Comparison of ENCODE assay signal across 11 cellular contexts in the genomic region with DNA sequence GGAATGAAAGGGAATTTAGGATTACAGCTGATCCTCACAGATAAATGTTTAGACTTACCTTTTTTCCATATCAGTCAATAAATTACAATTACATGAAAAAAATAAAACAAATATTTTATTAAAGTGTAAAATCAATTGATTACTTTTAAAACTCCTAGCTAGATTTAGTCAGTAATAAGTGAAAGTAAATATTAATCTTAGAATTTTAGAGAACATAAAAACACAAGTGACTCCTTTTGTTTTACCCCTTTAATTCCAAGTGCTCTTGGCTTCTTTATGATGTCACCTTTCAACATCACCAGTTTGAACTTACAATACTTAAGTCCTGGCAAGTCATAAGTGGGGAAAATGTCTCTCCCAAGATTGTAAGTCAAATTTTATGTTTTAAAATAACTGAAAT. TPM values are rescaled to one million over a fixed set of nuclear protein-coding genes. Genes with fewer than 3 reads are reported as not detected.
"Had no signal": no experiment of that assay in that cellular context is flagged by ENCODE, and none has a peak within 500 bp of the region (broad histone marks: within the 10 kb centered on the region; RNA-seq: fewer than 3 reads in every experiment).

A gene with protein sequence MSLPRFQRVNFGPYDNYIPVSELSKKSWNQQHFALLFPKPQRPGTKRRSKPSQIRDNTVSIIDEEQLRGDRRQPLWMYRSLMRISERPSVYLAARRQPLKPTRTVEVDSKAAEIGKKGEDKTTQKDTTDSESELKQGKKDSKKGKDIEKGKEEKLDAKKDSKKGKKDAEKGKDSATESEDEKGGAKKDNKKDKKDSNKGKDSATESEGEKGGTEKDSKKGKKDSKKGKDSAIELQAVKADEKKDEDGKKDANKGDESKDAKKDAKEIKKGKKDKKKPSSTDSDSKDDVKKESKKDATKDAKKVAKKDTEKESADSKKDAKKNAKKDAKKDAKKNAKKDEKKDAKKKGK (plus strand): TSS at position 301 of the 400 bp plus-strand sequence. CDS start 48 bp downstream, at position 349.

- FAIRE-seq: HepG2 had no signal

- H3K36me3 Mint-ChIP-seq: IgD-negative memory B cell had no signal

- H3K27me3 Mint-ChIP-seq: IgD-negative memory B cell had no signal

- H3K4me3 Mint-ChIP-seq: HFFc6, IgD-negative memory B cell had no signal

- ATAC-seq: HCT116, HepG2 had no signal

- H3K27ac ChIP-seq: GM23248, HL-60 had no signal

- H3K4me1 Mint-ChIP-seq: IgD-negative memory B cell had no signal

- H3K9ac ChIP-seq: GM23248 had no signal

- H3K36me3 ChIP-seq: HAP-1 had no signal

- DNase-seq: GM23248, GOT3, H7, HFFc6 had no signal

- H3K4me3 ChIP-seq: GM23248, HAP-1 had no signal

- H3K27ac Mint-ChIP-seq: HFFc6, IgD-negative memory B cell had no signal

- H3K9me3 ChIP-seq: HAP-1 had no signal

RNA-seq across cellular contexts. Expression of the gene that starts here (rescaled TPM):
- total RNA-seq: GM23248, H4, H7, HepG2, HFFc6, HT1080 had no signal
- polyA plus RNA-seq: GM23248, HepG2, IgD-negative memory B cell had no signal
